In genomic region chr20:25539742-25540201, GRCh38 we compare ENCODE assay signal across 9 cellular contexts. TPM values are rescaled to one million over a fixed set of nuclear protein-coding genes. Genes with fewer than 3 reads are reported as not detected.
A peak's percentile ranks its signal among the peaks of the same experiment; 100 is the strongest.
DNase-seq lines count a peak whose midpoint lies in the region; ATAC-seq and TF ChIP-seq lines count a peak whose summit lies in the region.
"Had no signal": no experiment of that assay in that cellular context is flagged by ENCODE, and none has a peak within 500 bp of the region (broad histone marks: within the 10 kb centered on the region; RNA-seq: fewer than 3 reads in every experiment).

No MANE protein-coding gene starts in this region.

- H3K9me3 Mint-ChIP-seq in IgD-negative memory B cell: no peaks in the 10 kb centered on the region
- H3K9me3 Mint-ChIP-seq: activated CD4-positive, alpha-beta T cell treated with anti-CD3 and anti-CD28 coated beads, Interleukin-2, amount 10 ng/mL, durations not matched to agents 7 days and 5 days had no signal

- TF ChIP-seq CTCF in GM13977 (IDR thresholded peaks at IDR 0.05; ENCODE audit: extremely low read depth, insufficient read depth, missing control alignments): no peak

- peak; percentile 22 for DNase-seq in AG08395 (ENCODE audit: low spot score)
- peak; percentile 78 for DNase-seq in fibroblast of peridontal ligament (ENCODE audit: extremely low read depth)
- DNase-seq in nucleus accumbens (lab: John Stamatoyannopoulos, UW): peak in 29 of 56 donors; percentile 9 to 63 (median 29)
- DNase-seq in amniotic stem cell (lab: John Stamatoyannopoulos, UW): no peak
- no peak for DNase-seq in GM13977 (ENCODE audit: low spot score)
- DNase-seq: activated CD4-positive, alpha-beta T cell treated with anti-CD3 and anti-CD28 coated beads, Interleukin-2, amount 10 ng/mL, durations not matched to agents 7 days and 5 days had no signal

- peaks cover 11 to 12% (median 11%) of the 10 kb centered on the region in 3 donors for H3K4me1 Mint-ChIP-seq in IgD-negative memory B cell

- peaks cover 2% of the 10 kb centered on the region for H3K36me3 Mint-ChIP-seq in IgD-negative memory B cell

- peak overlapping the region; percentile 85 to 96 (median 90) for H3K4me3 Mint-ChIP-seq in IgD-negative memory B cell
- H3K4me3 Mint-ChIP-seq: activated CD4-positive, alpha-beta T cell treated with anti-CD3 and anti-CD28 coated beads, Interleukin-2, amount 10 ng/mL, durations not matched to agents 7 days and 5 days had no signal

- H3K27me3 Mint-ChIP-seq in IgD-negative memory B cell: peaks cover 2% of the 10 kb centered on the region
- H3K27me3 Mint-ChIP-seq: activated CD4-positive, alpha-beta T cell treated with anti-CD3 and anti-CD28 coated beads, Interleukin-2, amount 10 ng/mL, durations not matched to agents 7 days and 5 days had no signal

- H3K27ac Mint-ChIP-seq in IgD-negative memory B cell: peak overlapping the region in 2 of 3 donors; percentile 12 to 39
- H3K27ac Mint-ChIP-seq: activated CD4-positive, alpha-beta T cell treated with anti-CD3 and anti-CD28 coated beads, Interleukin-2, amount 10 ng/mL, durations not matched to agents 7 days and 5 days had no signal

- no peak for ATAC-seq in GM21717 (IDR thresholded peaks at IDR 0.05; ENCODE audit: unreplicated experiment)
- no peak for ATAC-seq in GM19395 (IDR thresholded peaks at IDR 0.05; ENCODE audit: unreplicated experiment)

- in situ Hi-C loops in GM13977 (cut with MboI; ENCODE audit: low pct_unique_long_range_greater_than_20kb, low sequenced_read_pairs, unreplicated experiment): no loop called here

RNA-seq across cellular contexts. Expression of gene NINL, which starts 45.6 kb away (rescaled TPM):
- 1.8 TPM for polyA plus RNA-seq in IgD-negative memory B cell

Comparison
In these comparisons a context has a peak if more than half of its experiments do, and no peak if none do; other contexts are left out.
1. DNase-seq: peak in AG08395 (single experiment), fibroblast of peridontal ligament (single experiment) and nucleus accumbens (29 of 56); none in amniotic stem cell (single experiment) and GM13977 (single experiment).